In genomic region chr19:11374449-11375142, GRCh38 we compare ENCODE assay signal across 1 cellular context.
TF ChIP-seq lines count a peak whose summit lies in the region.

SWSAP1 (plus strand) TSS chr19:11374666; CDS start chr19:11374681, 15 bp downstream.

TF ChIP-seq in K562, 482 proteins besides CTCF, POLR2A, EP300 and RAD21 (continued from another document and continues in another):
- peak; percentile 84; the same call in 1 of the 2 replicates for TF ChIP-seq THAP12 (CRISPR knock-in tag; IDR thresholded peaks at IDR 0.05)
- no peak for TF ChIP-seq NCOR1 (IDR thresholded peaks at IDR 0.05)
- no peak for TF ChIP-seq ETV6 (IDR thresholded peaks at IDR 0.05; ENCODE audit: borderline replicate concordance in 1 of 2, low read depth in 2 of 2, low read length in 1 of 2)
- TF ChIP-seq ETV6 (CRISPR knock-in tag; IDR thresholded peaks at IDR 0.05; ENCODE audit: borderline replicate concordance) = no peak
- TF ChIP-seq RBBP5 (IDR thresholded peaks at IDR 0.05; ENCODE audit: borderline replicate concordance, insufficient read depth, low read length, poor library complexity, severe bottlenecking) = peak; percentile 81
- no peak for TF ChIP-seq SMARCE1 (IDR thresholded peaks at IDR 0.05)
- no peak for TF ChIP-seq BACH1 (tag; IDR thresholded peaks at IDR 0.05)
- TF ChIP-seq, protein P1, sequence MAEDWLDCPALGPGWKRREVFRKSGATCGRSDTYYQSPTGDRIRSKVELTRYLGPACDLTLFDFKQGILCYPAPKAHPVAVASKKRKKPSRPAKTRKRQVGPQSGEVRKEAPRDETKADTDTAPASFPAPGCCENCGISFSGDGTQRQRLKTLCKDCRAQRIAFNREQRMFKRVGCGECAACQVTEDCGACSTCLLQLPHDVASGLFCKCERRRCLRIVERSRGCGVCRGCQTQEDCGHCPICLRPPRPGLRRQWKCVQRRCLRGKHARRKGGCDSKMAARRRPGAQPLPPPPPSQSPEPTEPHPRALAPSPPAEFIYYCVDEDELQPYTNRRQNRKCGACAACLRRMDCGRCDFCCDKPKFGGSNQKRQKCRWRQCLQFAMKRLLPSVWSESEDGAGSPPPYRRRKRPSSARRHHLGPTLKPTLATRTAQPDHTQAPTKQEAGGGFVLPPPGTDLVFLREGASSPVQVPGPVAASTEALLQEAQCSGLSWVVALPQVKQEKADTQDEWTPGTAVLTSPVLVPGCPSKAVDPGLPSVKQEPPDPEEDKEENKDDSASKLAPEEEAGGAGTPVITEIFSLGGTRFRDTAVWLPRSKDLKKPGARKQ (CRISPR knock-in tag; IDR thresholded peaks at IDR 0.05) = no peak
- no peak for TF ChIP-seq FUS (optimal IDR thresholded peaks at IDR 0.05; ENCODE audit: low read depth, low read length)
- no peak for TF ChIP-seq HES1 (IDR thresholded peaks at IDR 0.05; ENCODE audit: low read depth)
- TF ChIP-seq, protein P2, sequence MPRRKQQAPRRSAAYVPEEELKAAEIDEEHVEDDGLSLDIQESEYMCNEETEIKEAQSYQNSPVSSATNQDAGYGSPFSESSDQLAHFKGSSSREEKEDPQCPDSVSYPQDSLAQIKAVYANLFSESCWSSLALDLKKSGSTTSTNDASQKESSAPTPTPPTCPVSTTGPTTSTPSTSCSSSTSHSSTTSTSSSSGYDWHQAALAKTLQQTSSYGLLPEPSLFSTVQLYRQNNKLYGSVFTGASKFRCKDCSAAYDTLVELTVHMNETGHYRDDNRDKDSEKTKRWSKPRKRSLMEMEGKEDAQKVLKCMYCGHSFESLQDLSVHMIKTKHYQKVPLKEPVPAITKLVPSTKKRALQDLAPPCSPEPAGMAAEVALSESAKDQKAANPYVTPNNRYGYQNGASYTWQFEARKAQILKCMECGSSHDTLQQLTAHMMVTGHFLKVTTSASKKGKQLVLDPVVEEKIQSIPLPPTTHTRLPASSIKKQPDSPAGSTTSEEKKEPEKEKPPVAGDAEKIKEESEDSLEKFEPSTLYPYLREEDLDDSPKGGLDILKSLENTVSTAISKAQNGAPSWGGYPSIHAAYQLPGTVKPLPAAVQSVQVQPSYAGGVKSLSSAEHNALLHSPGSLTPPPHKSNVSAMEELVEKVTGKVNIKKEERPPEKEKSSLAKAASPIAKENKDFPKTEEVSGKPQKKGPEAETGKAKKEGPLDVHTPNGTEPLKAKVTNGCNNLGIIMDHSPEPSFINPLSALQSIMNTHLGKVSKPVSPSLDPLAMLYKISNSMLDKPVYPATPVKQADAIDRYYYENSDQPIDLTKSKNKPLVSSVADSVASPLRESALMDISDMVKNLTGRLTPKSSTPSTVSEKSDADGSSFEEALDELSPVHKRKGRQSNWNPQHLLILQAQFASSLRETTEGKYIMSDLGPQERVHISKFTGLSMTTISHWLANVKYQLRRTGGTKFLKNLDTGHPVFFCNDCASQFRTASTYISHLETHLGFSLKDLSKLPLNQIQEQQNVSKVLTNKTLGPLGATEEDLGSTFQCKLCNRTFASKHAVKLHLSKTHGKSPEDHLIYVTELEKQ (CRISPR knock-in tag; IDR thresholded peaks at IDR 0.05) = no peak
- no peak for TF ChIP-seq ZZZ3 (IDR thresholded peaks at IDR 0.05)
- TF ChIP-seq ZBTB17 (CRISPR knock-in tag; IDR thresholded peaks at IDR 0.05) = 0 out of 2 replicates have a peak, but pooled peaks have one; percentile 44
- TF ChIP-seq, protein P3, sequence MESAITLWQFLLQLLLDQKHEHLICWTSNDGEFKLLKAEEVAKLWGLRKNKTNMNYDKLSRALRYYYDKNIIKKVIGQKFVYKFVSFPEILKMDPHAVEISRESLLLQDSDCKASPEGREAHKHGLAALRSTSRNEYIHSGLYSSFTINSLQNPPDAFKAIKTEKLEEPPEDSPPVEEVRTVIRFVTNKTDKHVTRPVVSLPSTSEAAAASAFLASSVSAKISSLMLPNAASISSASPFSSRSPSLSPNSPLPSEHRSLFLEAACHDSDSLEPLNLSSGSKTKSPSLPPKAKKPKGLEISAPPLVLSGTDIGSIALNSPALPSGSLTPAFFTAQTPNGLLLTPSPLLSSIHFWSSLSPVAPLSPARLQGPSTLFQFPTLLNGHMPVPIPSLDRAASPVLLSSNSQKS (CRISPR knock-in tag; IDR thresholded peaks at IDR 0.05) = 0 out of 2 replicates have a peak, but pooled peaks have one; percentile 28
- TF ChIP-seq BDP1 (IDR thresholded peaks at IDR 0.05; ENCODE audit: insufficient read depth, insufficient read length) = no peak
- TF ChIP-seq, protein P4, sequence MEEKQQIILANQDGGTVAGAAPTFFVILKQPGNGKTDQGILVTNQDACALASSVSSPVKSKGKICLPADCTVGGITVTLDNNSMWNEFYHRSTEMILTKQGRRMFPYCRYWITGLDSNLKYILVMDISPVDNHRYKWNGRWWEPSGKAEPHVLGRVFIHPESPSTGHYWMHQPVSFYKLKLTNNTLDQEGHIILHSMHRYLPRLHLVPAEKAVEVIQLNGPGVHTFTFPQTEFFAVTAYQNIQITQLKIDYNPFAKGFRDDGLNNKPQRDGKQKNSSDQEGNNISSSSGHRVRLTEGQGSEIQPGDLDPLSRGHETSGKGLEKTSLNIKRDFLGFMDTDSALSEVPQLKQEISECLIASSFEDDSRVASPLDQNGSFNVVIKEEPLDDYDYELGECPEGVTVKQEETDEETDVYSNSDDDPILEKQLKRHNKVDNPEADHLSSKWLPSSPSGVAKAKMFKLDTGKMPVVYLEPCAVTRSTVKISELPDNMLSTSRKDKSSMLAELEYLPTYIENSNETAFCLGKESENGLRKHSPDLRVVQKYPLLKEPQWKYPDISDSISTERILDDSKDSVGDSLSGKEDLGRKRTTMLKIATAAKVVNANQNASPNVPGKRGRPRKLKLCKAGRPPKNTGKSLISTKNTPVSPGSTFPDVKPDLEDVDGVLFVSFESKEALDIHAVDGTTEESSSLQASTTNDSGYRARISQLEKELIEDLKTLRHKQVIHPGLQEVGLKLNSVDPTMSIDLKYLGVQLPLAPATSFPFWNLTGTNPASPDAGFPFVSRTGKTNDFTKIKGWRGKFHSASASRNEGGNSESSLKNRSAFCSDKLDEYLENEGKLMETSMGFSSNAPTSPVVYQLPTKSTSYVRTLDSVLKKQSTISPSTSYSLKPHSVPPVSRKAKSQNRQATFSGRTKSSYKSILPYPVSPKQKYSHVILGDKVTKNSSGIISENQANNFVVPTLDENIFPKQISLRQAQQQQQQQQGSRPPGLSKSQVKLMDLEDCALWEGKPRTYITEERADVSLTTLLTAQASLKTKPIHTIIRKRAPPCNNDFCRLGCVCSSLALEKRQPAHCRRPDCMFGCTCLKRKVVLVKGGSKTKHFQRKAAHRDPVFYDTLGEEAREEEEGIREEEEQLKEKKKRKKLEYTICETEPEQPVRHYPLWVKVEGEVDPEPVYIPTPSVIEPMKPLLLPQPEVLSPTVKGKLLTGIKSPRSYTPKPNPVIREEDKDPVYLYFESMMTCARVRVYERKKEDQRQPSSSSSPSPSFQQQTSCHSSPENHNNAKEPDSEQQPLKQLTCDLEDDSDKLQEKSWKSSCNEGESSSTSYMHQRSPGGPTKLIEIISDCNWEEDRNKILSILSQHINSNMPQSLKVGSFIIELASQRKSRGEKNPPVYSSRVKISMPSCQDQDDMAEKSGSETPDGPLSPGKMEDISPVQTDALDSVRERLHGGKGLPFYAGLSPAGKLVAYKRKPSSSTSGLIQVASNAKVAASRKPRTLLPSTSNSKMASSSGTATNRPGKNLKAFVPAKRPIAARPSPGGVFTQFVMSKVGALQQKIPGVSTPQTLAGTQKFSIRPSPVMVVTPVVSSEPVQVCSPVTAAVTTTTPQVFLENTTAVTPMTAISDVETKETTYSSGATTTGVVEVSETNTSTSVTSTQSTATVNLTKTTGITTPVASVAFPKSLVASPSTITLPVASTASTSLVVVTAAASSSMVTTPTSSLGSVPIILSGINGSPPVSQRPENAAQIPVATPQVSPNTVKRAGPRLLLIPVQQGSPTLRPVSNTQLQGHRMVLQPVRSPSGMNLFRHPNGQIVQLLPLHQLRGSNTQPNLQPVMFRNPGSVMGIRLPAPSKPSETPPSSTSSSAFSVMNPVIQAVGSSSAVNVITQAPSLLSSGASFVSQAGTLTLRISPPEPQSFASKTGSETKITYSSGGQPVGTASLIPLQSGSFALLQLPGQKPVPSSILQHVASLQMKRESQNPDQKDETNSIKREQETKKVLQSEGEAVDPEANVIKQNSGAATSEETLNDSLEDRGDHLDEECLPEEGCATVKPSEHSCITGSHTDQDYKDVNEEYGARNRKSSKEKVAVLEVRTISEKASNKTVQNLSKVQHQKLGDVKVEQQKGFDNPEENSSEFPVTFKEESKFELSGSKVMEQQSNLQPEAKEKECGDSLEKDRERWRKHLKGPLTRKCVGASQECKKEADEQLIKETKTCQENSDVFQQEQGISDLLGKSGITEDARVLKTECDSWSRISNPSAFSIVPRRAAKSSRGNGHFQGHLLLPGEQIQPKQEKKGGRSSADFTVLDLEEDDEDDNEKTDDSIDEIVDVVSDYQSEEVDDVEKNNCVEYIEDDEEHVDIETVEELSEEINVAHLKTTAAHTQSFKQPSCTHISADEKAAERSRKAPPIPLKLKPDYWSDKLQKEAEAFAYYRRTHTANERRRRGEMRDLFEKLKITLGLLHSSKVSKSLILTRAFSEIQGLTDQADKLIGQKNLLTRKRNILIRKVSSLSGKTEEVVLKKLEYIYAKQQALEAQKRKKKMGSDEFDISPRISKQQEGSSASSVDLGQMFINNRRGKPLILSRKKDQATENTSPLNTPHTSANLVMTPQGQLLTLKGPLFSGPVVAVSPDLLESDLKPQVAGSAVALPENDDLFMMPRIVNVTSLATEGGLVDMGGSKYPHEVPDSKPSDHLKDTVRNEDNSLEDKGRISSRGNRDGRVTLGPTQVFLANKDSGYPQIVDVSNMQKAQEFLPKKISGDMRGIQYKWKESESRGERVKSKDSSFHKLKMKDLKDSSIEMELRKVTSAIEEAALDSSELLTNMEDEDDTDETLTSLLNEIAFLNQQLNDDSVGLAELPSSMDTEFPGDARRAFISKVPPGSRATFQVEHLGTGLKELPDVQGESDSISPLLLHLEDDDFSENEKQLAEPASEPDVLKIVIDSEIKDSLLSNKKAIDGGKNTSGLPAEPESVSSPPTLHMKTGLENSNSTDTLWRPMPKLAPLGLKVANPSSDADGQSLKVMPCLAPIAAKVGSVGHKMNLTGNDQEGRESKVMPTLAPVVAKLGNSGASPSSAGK (IDR thresholded peaks at IDR 0.05) = no peak; the same call in 1 of the 2 replicates
- no peak for TF ChIP-seq ZNF778 (CRISPR knock-in tag; IDR thresholded peaks at IDR 0.05)
- TF ChIP-seq TCF7L2 (IDR thresholded peaks at IDR 0.05; ENCODE audit: low read depth, low read length) = no peak
- TF ChIP-seq MAZ (CRISPR knock-in tag; conservative IDR thresholded peaks at IDR 0.05 in 1 of 2, IDR thresholded peaks at IDR 0.05 in 1 of 2) = peak; percentile 68 to 85
- 0 out of 2 replicates have a peak, but pooled peaks have one; percentile 59 for TF ChIP-seq HDAC8 (tag; IDR thresholded peaks at IDR 0.05)
- TF ChIP-seq TCF3 (CRISPR knock-in tag; IDR thresholded peaks at IDR 0.05) = no peak
- no peak for TF ChIP-seq ETS2 (tag; IDR thresholded peaks at IDR 0.05; ENCODE audit: borderline replicate concordance, poor library complexity, severe bottlenecking)
- TF ChIP-seq ZNF239 (CRISPR knock-in tag; IDR thresholded peaks at IDR 0.05) = peak; percentile 15; the same call in 1 of the 2 replicates
- TF ChIP-seq SMAD4 (CRISPR knock-in tag; conservative IDR thresholded peaks at IDR 0.05) = peak; percentile 50; the same call in 1 of the 2 replicates
- no peak for TF ChIP-seq ESRRA (IDR thresholded peaks at IDR 0.05; ENCODE audit: borderline replicate concordance, low read depth)
- no peak for TF ChIP-seq SRSF1 (IDR thresholded peaks at IDR 0.05; ENCODE audit: low read depth, low read length)
- no peak; the same call in 1 of the 2 replicates for TF ChIP-seq TOE1 (IDR thresholded peaks at IDR 0.05; ENCODE audit: borderline replicate concordance)
- TF ChIP-seq TOE1 (CRISPR knock-in tag; IDR thresholded peaks at IDR 0.05; ENCODE audit: borderline replicate concordance, low read depth) = no peak
- peak; percentile 56; the same call in 1 of the 2 replicates for TF ChIP-seq NFRKB (IDR thresholded peaks at IDR 0.05; ENCODE audit: low read depth)
- TF ChIP-seq MEIS2 (IDR thresholded peaks at IDR 0.05; ENCODE audit: partially characterized antibody) = peak; percentile 50
- TF ChIP-seq RBFOX2 (IDR thresholded peaks at IDR 0.05; ENCODE audit: low read depth, low read length) = peak; percentile 92
- TF ChIP-seq ZNF212 (CRISPR knock-in tag; IDR thresholded peaks at IDR 0.05) = no peak
- no peak for TF ChIP-seq IRF2 (CRISPR knock-in tag; IDR thresholded peaks at IDR 0.05)
- TF ChIP-seq, protein P5, sequence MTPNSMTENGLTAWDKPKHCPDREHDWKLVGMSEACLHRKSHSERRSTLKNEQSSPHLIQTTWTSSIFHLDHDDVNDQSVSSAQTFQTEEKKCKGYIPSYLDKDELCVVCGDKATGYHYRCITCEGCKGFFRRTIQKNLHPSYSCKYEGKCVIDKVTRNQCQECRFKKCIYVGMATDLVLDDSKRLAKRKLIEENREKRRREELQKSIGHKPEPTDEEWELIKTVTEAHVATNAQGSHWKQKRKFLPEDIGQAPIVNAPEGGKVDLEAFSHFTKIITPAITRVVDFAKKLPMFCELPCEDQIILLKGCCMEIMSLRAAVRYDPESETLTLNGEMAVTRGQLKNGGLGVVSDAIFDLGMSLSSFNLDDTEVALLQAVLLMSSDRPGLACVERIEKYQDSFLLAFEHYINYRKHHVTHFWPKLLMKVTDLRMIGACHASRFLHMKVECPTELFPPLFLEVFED (CRISPR knock-in tag; conservative IDR thresholded peaks at IDR 0.05) = peak; percentile 85
- no peak for TF ChIP-seq PRPF4 (IDR thresholded peaks at IDR 0.05; ENCODE audit: insufficient read depth, low read depth, low read length, poor library complexity, severe bottlenecking)
- no peak for TF ChIP-seq CBX1 (IDR thresholded peaks at IDR 0.05; ENCODE audit: low read depth)
- no peak for TF ChIP-seq HIVEP1 (CRISPR knock-in tag; IDR thresholded peaks at IDR 0.05)
- no peak for TF ChIP-seq SMARCC2 (IDR thresholded peaks at IDR 0.05; ENCODE audit: low read depth)
